ENCODE assay signal across 12 cellular contexts in genomic region chr2:160561551-160562280, GRCh38.
DNase-seq lines count a peak whose midpoint lies in the region; TF ChIP-seq lines count a peak whose summit lies in the region.
"Had no signal": no experiment of that assay in that cellular context is flagged by ENCODE, and none has a peak within 500 bp of the region (broad histone marks: within the 10 kb centered on the region; RNA-seq: fewer than 3 reads in every experiment).

No MANE protein-coding gene starts in this region.

- DNase-seq in HPDE6-E6E7 (ENCODE audit: extremely low spot score), result peak; percentile 23
- DNase-seq in RPMI8226, result peak; percentile 40
- peak; percentile 80 for DNase-seq in fibroblast of pulmonary artery (ENCODE audit: low read depth)
- no peak for DNase-seq in NK-92 treated with Interleukin-12 subunit alpha and Interleukin-12 subunit beta, amount 100 ng/mL, for 24 hours (lab: John Stamatoyannopoulos, UW)
- DNase-seq in NCI-H146 (lab: John Stamatoyannopoulos, UW), result no peak
- DNase-seq in NCI-H510A (lab: John Stamatoyannopoulos, UW), result no peak
- DNase-seq: anterior cingulate cortex, erythroblast, left colon, NCI-H524, T-helper 17 cell had no signal

- H3K4me3 ChIP-seq in fibroblast of pulmonary artery (replicated peaks; ENCODE audit: low read depth, low read length) (no peak overlapping the region), skeletal muscle tissue (ENCODE audit: low read length in 3 of 3) (no peak overlapping the region)

- peak overlapping the region; percentile 8 for H3K27ac ChIP-seq in skeletal muscle tissue (ENCODE audit: low read depth, low read length)

- H3K9ac ChIP-seq in skeletal muscle tissue (ENCODE audit: low read depth in 1 of 3, low read length in 3 of 3), result no peak overlapping the region

- TF ChIP-seq CTCF in fibroblast of pulmonary artery (IDR thresholded peaks at IDR 0.05; ENCODE audit: low read length, missing control alignments), result no peak

- H3K36me3 ChIP-seq in skeletal muscle tissue (ENCODE audit: control insufficient read depth in 3 of 3, insufficient read depth in 3 of 3, low read length in 3 of 3), result no peaks in the 10 kb centered on the region

- no peaks in the 10 kb centered on the region for H3K27me3 ChIP-seq in skeletal muscle tissue (ENCODE audit: control insufficient read depth in 3 of 3, insufficient read depth in 3 of 3, low read length in 3 of 3)

- H3K4me1 ChIP-seq in skeletal muscle tissue (ENCODE audit: control insufficient read depth in 3 of 3, insufficient read depth in 3 of 3, low read length in 3 of 3), result peaks cover 0 to 10% (median 5%) of the 10 kb centered on the region in 3 donors

- H3K9me3 ChIP-seq in skeletal muscle tissue (ENCODE audit: control insufficient read depth in 3 of 3, low read length in 3 of 3), result no peaks in the 10 kb centered on the region

Comparison
In these comparisons a context has a peak if more than half of its experiments do, and no peak if none do; other contexts are left out.
1. DNase-seq: peak in HPDE6-E6E7 (single experiment), RPMI8226 (single experiment) and fibroblast of pulmonary artery (single experiment); none in NK-92 treated with Interleukin-12 subunit alpha and Interleukin-12 subunit beta, amount 100 ng/mL, for 24 hours (single experiment), NCI-H146 (single experiment) and NCI-H510A (single experiment).